Comparison of ENCODE assay signal across 1 cellular context in the genomic region with DNA sequence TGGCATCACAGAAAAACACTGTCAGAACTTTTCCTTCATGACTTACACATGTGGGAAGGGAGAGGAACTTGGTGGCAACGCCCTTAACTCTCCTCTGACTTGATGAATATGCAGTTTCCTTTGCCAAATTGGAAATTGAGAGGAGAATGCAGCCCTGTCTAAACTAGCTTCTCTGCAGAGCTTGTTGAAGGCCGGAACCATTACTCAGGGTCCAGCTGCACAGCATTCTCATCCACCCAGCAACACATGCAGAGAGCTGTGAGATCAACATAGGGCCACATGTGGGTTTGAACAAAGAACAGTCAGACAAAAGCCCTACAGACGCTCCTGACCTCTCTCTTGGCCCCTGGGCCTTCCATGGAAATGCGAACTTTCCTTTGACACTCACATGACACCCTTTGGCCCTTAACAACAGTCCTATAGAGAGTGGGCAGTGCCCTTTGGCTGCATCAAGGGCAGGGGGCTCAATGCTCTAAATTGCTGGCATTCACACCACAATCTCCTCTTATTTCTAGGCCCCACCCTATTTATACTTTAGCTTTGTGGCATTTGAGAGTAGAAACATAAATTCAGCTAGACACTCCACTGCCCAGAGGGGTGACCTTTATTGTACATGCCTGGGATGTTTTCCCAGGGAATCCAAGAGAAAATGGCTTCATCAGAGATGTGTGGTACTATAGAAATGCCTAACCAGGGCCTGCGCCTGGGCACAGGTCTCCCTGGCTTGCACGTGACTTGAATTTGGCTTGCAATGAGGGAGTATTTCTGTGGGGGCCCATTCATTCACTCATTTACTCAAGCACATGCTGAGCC.
TF ChIP-seq lines count a peak whose summit lies in the region.

No MANE protein-coding gene starts in this region.

TF ChIP-seq in H1, 55 proteins besides CTCF, POLR2A, EP300 and RAD21:
- TF ChIP-seq TCF12 (IDR thresholded peaks at IDR 0.05; ENCODE audit: low read depth, low read length) (0 out of 2 replicates have a peak, but pooled peaks have one; percentile 16), MAX (IDR thresholded peaks at IDR 0.05) (peak; percentile 79), CHD1 (IDR thresholded peaks at IDR 0.05; ENCODE audit: low read depth, low read length) (no peak)
